ENCODE assay signal across 19 cellular contexts in genomic region chr1:157114183-157115121, GRCh38. TPM values are rescaled to one million over a fixed set of nuclear protein-coding genes. Genes with fewer than 3 reads are reported as not detected.
"Had no signal": no experiment of that assay in that cellular context is flagged by ENCODE, and none has a peak within 500 bp of the region (broad histone marks: within the 10 kb centered on the region; RNA-seq: fewer than 3 reads in every experiment).

No MANE protein-coding gene starts in this region.

- H3K27ac ChIP-seq: cardiac muscle cell, esophagus muscularis mucosa, left lung, parathyroid adenoma, stomach, thoracic aorta had no signal

- DNase-seq: activated CD4-positive, alpha-beta T cell treated with anti-CD3 and anti-CD28 coated beads for 48 hours; activated naive CD4-positive, alpha-beta T cell treated with anti-CD3 and anti-CD28 coated beads, Interleukin-2, amount 50 U/mL, for 16 hours; hippocampal formation; kidney; left lung; mammary epithelial cell; naive B cell; retina; stomach had no signal

- H3K9me3 Mint-ChIP-seq: naive B cell; T-helper 1 cell treated with Interleukin-12 subunit alpha and Interleukin-12 subunit beta and Interleukin-4 antibody, amounts not matched to agents 30 μg/mL and 1 μg/mL, for 36 hours; WTC11 had no signal

- H3K9ac ChIP-seq: parathyroid adenoma had no signal

- H3K9me3 ChIP-seq: esophagus muscularis mucosa, left lung, stomach, thoracic aorta had no signal

- FAIRE-seq: colon, kidney had no signal

- ATAC-seq: left lung had no signal

- H3K4me1 ChIP-seq: esophagus muscularis mucosa, parathyroid adenoma, stomach had no signal

- H3K4me3 Mint-ChIP-seq: T-helper 1 cell treated with Interleukin-12 subunit alpha and Interleukin-12 subunit beta and Interleukin-4 antibody, amounts not matched to agents 30 μg/mL and 1 μg/mL, for 36 hours; WTC11 had no signal

- H3K36me3 Mint-ChIP-seq: naive B cell, WTC11 had no signal

- H3K4me3 ChIP-seq: cardiac muscle cell, esophagus muscularis mucosa, left lung, stomach, thoracic aorta had no signal

- H3K36me3 ChIP-seq: cardiac muscle cell, esophagus muscularis mucosa, left lung, stomach, thoracic aorta had no signal

- H3K27ac Mint-ChIP-seq: T-helper 1 cell treated with Interleukin-12 subunit alpha and Interleukin-12 subunit beta and Interleukin-4 antibody, amounts not matched to agents 30 μg/mL and 1 μg/mL, for 36 hours had no signal

RNA-seq across cellular contexts. Expression of gene ETV3L, which starts 14.8 kb away (rescaled TPM):
- total RNA-seq: cardiac muscle cell, esophagus muscularis mucosa, kidney, left lung, mammary epithelial cell, skeletal muscle tissue, stomach, thoracic aorta, ureter had no signal
- polyA plus RNA-seq: adipose tissue, cardiac muscle cell, mammary epithelial cell, stomach had no signal
